13 cellular contexts compared by ENCODE assay signal in genomic region chr1:21670059-21670881, GRCh38. TPM values are rescaled to one million over a fixed set of nuclear protein-coding genes. Genes with fewer than 3 reads are reported as not detected.
DNase-seq lines count a peak whose midpoint lies in the region; FAIRE-seq and TF ChIP-seq lines count a peak whose summit lies in the region.
"Had no signal": no experiment of that assay in that cellular context is flagged by ENCODE, and none has a peak within 500 bp of the region (broad histone marks: within the 10 kb centered on the region; RNA-seq: fewer than 3 reads in every experiment).

No MANE protein-coding gene starts in this region.

- H3K4me3 Mint-ChIP-seq in neural progenitor cell: peak overlapping the region; percentile 21

- no peak overlapping the region for H4K91ac ChIP-seq in H1 (replicated peaks; ENCODE audit: insufficient read length, low read length)

- H3K36me3 Mint-ChIP-seq in neural progenitor cell: no peaks in the 10 kb centered on the region
- H3K36me3 Mint-ChIP-seq: activated naive CD8-positive, alpha-beta T cell treated with anti-CD3 and anti-CD28 coated beads for 36 hours had no signal

- H3K27ac Mint-ChIP-seq in neural progenitor cell: no peak overlapping the region
- H3K27ac Mint-ChIP-seq: activated naive CD8-positive, alpha-beta T cell treated with anti-CD3 and anti-CD28 coated beads for 36 hours had no signal

- H2BK5ac ChIP-seq in H1 (ENCODE audit: low read depth, low read length): no peak overlapping the region

- TF ChIP-seq CTCF in H1 (IDR thresholded peaks at IDR 0.05; ENCODE audit: control extremely low read depth in 1 of 3, insufficient read depth in 1 of 3, low read depth in 1 of 3, low read length in 3 of 3): no peak
- no peak for TF ChIP-seq CTCF in neural progenitor cell (IDR thresholded peaks at IDR 0.05)

- POLR2A ChIA-PET in H1 (lab: Charles Lee; ENCODE audit: partially characterized antibody): interaction anchor here (1.2 to 2.8 kb wide), 5 partner anchors 10 to 39 kb away, joined by 3 to 19 read pairs (median 4); no protein-coding TSS in a partner anchor

- no peak for TF ChIP-seq RAD21 in H1 (IDR thresholded peaks at IDR 0.05 in 1 of 2, conservative IDR thresholded peaks at IDR 0.05 in 1 of 2; ENCODE audit: low read depth in 2 of 2, low read length in 2 of 2)

- H3K79me1 ChIP-seq in H1 (ENCODE audit: low read depth, low read length): no peaks in the 10 kb centered on the region

- H3K4me1 ChIP-seq in H1 (replicated peaks in 1 of 4; ENCODE audit: control insufficient read depth in 3 of 4, insufficient read depth in 4 of 4, low read length in 3 of 4) (peaks cover 0 to 26% (median 9%) of the 10 kb centered on the region in 4 experiments; a peak in 6 of 7 replicates), neural progenitor cell (peaks cover 9% of the 10 kb centered on the region)

- no peaks in the 10 kb centered on the region for H3K9me3 ChIP-seq in KOPT-K1 (ENCODE audit: insufficient read depth, low read length, poor library complexity, severe bottlenecking)
- H3K9me3 ChIP-seq in H1 (ENCODE audit: insufficient read depth in 2 of 2, low read depth in 1 of 2, low read length in 1 of 2): no peaks in the 10 kb centered on the region
- no peaks in the 10 kb centered on the region for H3K9me3 ChIP-seq in neural progenitor cell (ENCODE audit: low read depth)

- H4K20me1 ChIP-seq in H1 (replicated peaks in 1 of 2; ENCODE audit: control insufficient read depth in 1 of 2, insufficient read depth in 2 of 2, low read length in 2 of 2) (peaks cover 0 to 2% of the 10 kb centered on the region in 2 experiments), neural progenitor cell (ENCODE audit: low read depth) (no peaks in the 10 kb centered on the region)

- TF ChIP-seq POLR2A in H1 (IDR thresholded peaks at IDR 0.05; ENCODE audit: control extremely low read depth in 1 of 2, low read depth in 2 of 2, low read length in 2 of 2): no peak

- peaks cover 37% of the 10 kb centered on the region for H3K4me1 Mint-ChIP-seq in neural progenitor cell
- H3K4me1 Mint-ChIP-seq: activated naive CD8-positive, alpha-beta T cell treated with anti-CD3 and anti-CD28 coated beads for 36 hours had no signal

- CTCF ChIA-PET in H1 (lab: Charles Lee; ENCODE audit: partially characterized antibody): interaction anchor here (1.0 to 4.6 kb wide), 5 partner anchors 9 to 310 kb away, joined by 3 to 25 read pairs (median 3); no protein-coding TSS in a partner anchor

- no peaks in the 10 kb centered on the region for H3K9me3 Mint-ChIP-seq in neural progenitor cell
- H3K9me3 Mint-ChIP-seq: activated naive CD8-positive, alpha-beta T cell treated with anti-CD3 and anti-CD28 coated beads for 36 hours had no signal

- H3K18ac ChIP-seq in H1 (ENCODE audit: extremely low read depth, low read length): peak overlapping the region; percentile 64

- 71% methylated on average over 16 of the region's 16 CpGs; no CpG with 5 or more reads in 1 of the 2 experiments for WGBS in H1 (ENCODE audit: extremely low coverage in 1 of 2, insufficient coverage in 1 of 2, insufficient read length in 1 of 2, insufficient replicate concordance in 2 of 2, low coverage in 1 of 2, low lambda C conversion rate in 2 of 2, missing lambda C conversion rate in 1 of 2), 2 experiments

- no peak overlapping the region for H3K4ac ChIP-seq in H1 (replicated peaks; ENCODE audit: insufficient read length, low read depth, low read length)

- no peak overlapping the region for H2BK12ac ChIP-seq in H1 (ENCODE audit: low read depth, low read length)

- H3K79me2 ChIP-seq in H1 (ENCODE audit: control insufficient read depth in 1 of 2, insufficient read depth in 2 of 2, low read length in 2 of 2): no peaks in the 10 kb centered on the region
- H3K79me2 ChIP-seq in neural progenitor cell (ENCODE audit: low read depth): no peaks in the 10 kb centered on the region

- H4K5ac ChIP-seq in H1 (ENCODE audit: insufficient read length, low read depth, low read length): no peak overlapping the region

- 0 out of 2 replicates have a peak overlapping the region, but pooled peaks have one; percentile 17 for H2AK5ac ChIP-seq in H1 (ENCODE audit: low read depth, low read length)

- H2BK120ac ChIP-seq in H1 (replicated peaks; ENCODE audit: low read depth, low read length): no peak overlapping the region

- H3K27me3 Mint-ChIP-seq in neural progenitor cell (ENCODE audit: insufficient read depth, low read depth): peaks cover 23% of the 10 kb centered on the region

- DNase-seq in activated CD4-positive, CD25-positive, alpha-beta regulatory T cell treated with anti-CD3 and anti-CD28 coated beads, Interleukin-2, amount 50 U/mL, for 72 hours: peak; percentile 25
- no peak for DNase-seq in activated CD4-positive, CD25-positive, alpha-beta regulatory T cell (lab: John Stamatoyannopoulos, UW)
- DNase-seq in H1 (ENCODE audit: low read depth in 1 of 2, low spot score in 2 of 2): no peak
- no peak for DNase-seq in neural progenitor cell (ENCODE audit: low spot score)
- no peak for DNase-seq in DMS53 (lab: John Stamatoyannopoulos, UW)
- no peak for DNase-seq in NCI-H1417 treated with DMSO at 0.1 percent for 48 hours (lab: John Stamatoyannopoulos, UW)
- DNase-seq in 8988T: no peak
- DNase-seq: effector CD4-positive, alpha-beta T cell; NCI-H2227 treated with DMSO at 0.1 percent for 48 hours; stimulated activated CD4-positive, alpha-beta T cell treated with anti-CD3 and anti-CD28 coated beads, Interleukin-12 subunit alpha, Interleukin-12 subunit beta, amount 100 ng/mL, for 4 hours had no signal

- FAIRE-seq in H1 (lab: Jason Lieb, UNC): no peak
- FAIRE-seq: TTC549 had no signal

- H4K8ac ChIP-seq in H1 (ENCODE audit: extremely low read depth, insufficient read depth, low read length): no peak overlapping the region

- H2BK15ac ChIP-seq in H1 (ENCODE audit: low read length): no peak overlapping the region

- H3K23me2 ChIP-seq in H1 (ENCODE audit: low read depth, low read length): peaks cover 13% of the 10 kb centered on the region

- H3K23ac ChIP-seq in H1 (ENCODE audit: insufficient read length): no peak overlapping the region

- H3K36me3 ChIP-seq in KOPT-K1 (ENCODE audit: insufficient read depth, low read length) (no peaks in the 10 kb centered on the region), H1 (ENCODE audit: control insufficient read depth in 2 of 4, insufficient read depth in 4 of 4, low read length in 3 of 4) (no peaks in the 10 kb centered on the region), neural progenitor cell (no peaks in the 10 kb centered on the region)

- H3K27me3 ChIP-seq in H1 (replicated peaks in 1 of 4; ENCODE audit: control insufficient read depth in 3 of 4, extremely low read depth in 1 of 4, insufficient read depth in 3 of 4, low read length in 3 of 4) (peaks cover 0 to 28% (median 19%) of the 10 kb centered on the region in 4 experiments; a peak in 5 of 7 replicates), neural progenitor cell (peaks cover 42% of the 10 kb centered on the region)

- TF ChIP-seq EP300 in H1 (IDR thresholded peaks at IDR 0.05; ENCODE audit: borderline replicate concordance in 1 of 2, low read depth in 2 of 2, low read length in 2 of 2): no peak

- peak overlapping the region; percentile 2; the same call in 1 of the 2 replicates for H2BK20ac ChIP-seq in H1 (ENCODE audit: low read length)

- H3K9ac ChIP-seq in H1 (replicated peaks in 1 of 4; ENCODE audit: extremely low read depth in 1 of 4, low read depth in 3 of 4, low read length in 3 of 4) (no peak overlapping the region), neural progenitor cell (no peak overlapping the region)

- peaks cover 11% of the 10 kb centered on the region for H3F3A ChIP-seq in neural progenitor cell (ENCODE audit: low read depth)

- no peak overlapping the region for H3K14ac ChIP-seq in H1 (ENCODE audit: insufficient read length)

- H3K27ac ChIP-seq in KOPT-K1 (ENCODE audit: low read depth, low read length, poor library complexity, severe bottlenecking): peak overlapping the region; percentile 29
- H3K27ac ChIP-seq in H1 (ENCODE audit: low read depth, low read length): no peak overlapping the region
- no peak overlapping the region for H3K27ac ChIP-seq in neural progenitor cell

- H3K56ac ChIP-seq in H1 (replicated peaks; ENCODE audit: insufficient read length, low read depth, low read length): no peak overlapping the region

- H2AFZ ChIP-seq in H1 (ENCODE audit: low read length) (no peak overlapping the region), neural progenitor cell (replicated peaks) (no peak overlapping the region)

- H3K4me3 ChIP-seq in H1 (ENCODE audit: extremely low read depth in 1 of 4, insufficient read depth in 2 of 4, low read depth in 3 of 4, low read length in 4 of 4) (peak overlapping the region; percentile 62 to 76 (median 68); a peak in 7 of 8 replicates), neural progenitor cell (peak overlapping the region; percentile 64)

- peak overlapping the region; percentile 68 to 98 for H3K4me2 ChIP-seq in H1 (ENCODE audit: insufficient read depth in 1 of 2, low read depth in 2 of 2, low read length in 2 of 2)
- peak overlapping the region; percentile 99 for H3K4me2 ChIP-seq in neural progenitor cell

TF ChIP-seq in H1, 55 proteins besides CTCF, POLR2A, EP300 and RAD21:
- TF ChIP-seq ATF2 (IDR thresholded peaks at IDR 0.05; ENCODE audit: low read length): no peak

RNA-seq across cellular contexts. Expression of gene RAP1GAP, which starts 1.1 kb away (rescaled TPM):
- 7.8 and 8.4 TPM in 2 replicates for total RNA-seq in H1 (2021; fragmentation: NEBNext Ultra II Directional; extraction: Animal tissue kit (Norgen Biotek cat#: 25700))
- polyA plus RNA-seq in H1 (2011; rRNA removed): 8.4 and 9.9 TPM in 2 replicates
- polyA plus RNA-seq in H1 (2011; cell fraction: cytosol; rRNA removed): 8.0 TPM
- 26.1 TPM for polyA plus RNA-seq in H1 (2011; cell fraction: nucleus; rRNA removed)
- polyA plus RNA-seq in H1 (2012, experiment 1 of 2): 6.9 to 9.7 TPM (median 8.3 TPM) in 4 replicates
- polyA plus RNA-seq in H1 (2012, experiment 2 of 2): 7.0 TPM
- polyA plus RNA-seq in H1 (2013, experiment 1 of 2): 5.6 TPM
- 6.1 TPM for polyA plus RNA-seq in H1 (2013, experiment 2 of 2)
- 7.7 and 11.9 TPM in 2 replicates for polyA minus RNA-seq in H1 (2011; rRNA and poly(A)+ RNA removed)
- 4.9 TPM for polyA minus RNA-seq in H1 (2011; cell fraction: cytosol; rRNA and poly(A)+ RNA removed)
- 6.0 TPM for polyA minus RNA-seq in H1 (2011; cell fraction: nucleus; rRNA and poly(A)+ RNA removed)
- total RNA-seq in neural progenitor cell (ENCODE audit: low replicate concordance): 2.6 and 3.9 TPM in 2 replicates
